8 cellular contexts compared by ENCODE assay signal in the genomic region with DNA sequence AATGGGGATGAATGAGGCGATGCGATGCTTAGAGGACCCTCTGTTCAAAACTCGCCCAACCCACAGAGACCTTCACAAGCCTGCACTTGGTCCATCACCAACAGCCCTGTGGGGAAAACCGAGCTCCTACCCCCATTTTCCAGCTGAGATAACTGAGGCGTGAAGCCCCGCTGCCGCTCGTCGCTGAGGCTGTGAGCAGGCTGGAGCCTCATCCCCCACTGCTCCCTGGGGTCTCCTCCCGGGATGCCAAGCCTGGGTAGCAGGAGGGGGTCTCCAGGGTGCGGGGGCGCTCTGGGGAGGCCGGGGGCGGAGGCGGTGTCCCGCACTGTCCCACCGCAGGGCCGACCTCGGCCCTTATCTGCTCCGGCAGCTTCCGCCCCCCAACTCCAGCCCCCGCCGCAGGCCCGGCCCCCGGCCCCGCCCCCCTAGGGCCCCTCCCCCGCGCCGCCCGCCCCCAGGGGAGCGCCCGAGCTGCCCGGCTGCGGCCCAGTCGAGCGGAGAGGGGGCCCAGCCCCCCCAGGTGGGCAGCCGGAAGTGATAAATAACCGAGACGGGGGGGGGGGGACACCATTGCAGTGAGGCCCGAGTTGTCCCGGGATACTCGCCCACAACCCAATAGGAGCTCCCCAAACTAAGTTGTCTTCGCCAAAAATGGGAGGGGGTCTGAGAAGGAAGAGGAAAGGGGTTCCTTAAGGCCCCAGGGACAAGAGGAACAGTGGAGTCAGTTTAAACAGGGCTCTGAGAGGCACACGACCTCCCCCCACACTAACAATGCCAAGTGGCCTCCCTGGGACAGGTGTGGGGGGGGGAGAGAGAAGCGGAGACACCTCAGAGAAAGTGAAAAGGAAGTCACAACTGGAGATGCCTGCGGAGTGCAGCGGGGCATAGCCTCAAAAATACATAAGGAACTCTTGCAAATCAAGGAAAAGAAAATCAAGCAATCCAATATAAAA. TPM values are rescaled to one million over a fixed set of nuclear protein-coding genes. Genes with fewer than 3 reads are reported as not detected.
DNase-seq lines count a peak whose midpoint lies in the region; TF ChIP-seq lines count a peak whose summit lies in the region.

No MANE protein-coding gene starts in this region.

- H3K4me3 ChIP-seq in HUES48 (ENCODE audit: low read depth, low read length) = peak overlapping the region; percentile 52
- peak overlapping the region; percentile 22 for H3K4me3 ChIP-seq in cardiac muscle cell
- peak overlapping the region; percentile 42 to 74 (median 54) for H3K4me3 ChIP-seq in sigmoid colon

- H3K4me3 Mint-ChIP-seq in activated T-helper 2 cell treated with anti-CD3 and anti-CD28 coated beads, Interferon-gamma antibody, Interleukin-2, Interleukin-4, amounts not matched to agents 10 μg/mL and 5 μg/mL and 100 μg/mL, durations not matched to agents 14 hours and 24 hours and 36 hours (ENCODE audit: low read depth) = peak overlapping the region; percentile 76

- TF ChIP-seq POLR2A in sigmoid colon (IDR thresholded peaks at IDR 0.05) = peak in 1 of 2 donors; percentile 15

- H3K36me3 ChIP-seq in HUES48 (ENCODE audit: control insufficient read depth, insufficient read depth, low read length) (no peaks in the 10 kb centered on the region), cardiac muscle cell (no peaks in the 10 kb centered on the region), sigmoid colon (no peaks in the 10 kb centered on the region)

- peaks cover 17% of the 10 kb centered on the region for H3K4me1 Mint-ChIP-seq in activated T-helper 2 cell treated with anti-CD3 and anti-CD28 coated beads, Interferon-gamma antibody, Interleukin-2, Interleukin-4, amounts not matched to agents 10 μg/mL and 5 μg/mL and 100 μg/mL, durations not matched to agents 14 hours and 24 hours and 36 hours (ENCODE audit: low read depth)

- no peaks in the 10 kb centered on the region for H3K9me3 Mint-ChIP-seq in activated T-helper 2 cell treated with anti-CD3 and anti-CD28 coated beads, Interferon-gamma antibody, Interleukin-2, Interleukin-4, amounts not matched to agents 10 μg/mL and 5 μg/mL and 100 μg/mL, durations not matched to agents 14 hours and 24 hours and 36 hours

- H3K9me3 ChIP-seq in HUES48 (ENCODE audit: control insufficient read depth, insufficient read depth, low read length) = no peaks in the 10 kb centered on the region
- H3K9me3 ChIP-seq in cardiac muscle cell (ENCODE audit: low read depth) = no peaks in the 10 kb centered on the region
- H3K9me3 ChIP-seq in sigmoid colon = no peaks in the 10 kb centered on the region

- 5 to 6% methylated on average over 46 to 47 of the region's 47 CpGs for WGBS in sigmoid colon, 2 donors

- peak overlapping the region; percentile 71 for H3K27ac Mint-ChIP-seq in activated T-helper 2 cell treated with anti-CD3 and anti-CD28 coated beads, Interferon-gamma antibody, Interleukin-2, Interleukin-4, amounts not matched to agents 10 μg/mL and 5 μg/mL and 100 μg/mL, durations not matched to agents 14 hours and 24 hours and 36 hours

- H3K27ac ChIP-seq in HUES48 (ENCODE audit: low read depth, low read length) (peak overlapping the region; percentile 76), cardiac muscle cell (peak overlapping the region; percentile 83), sigmoid colon (peak overlapping the region; percentile 51 to 77 (median 76))

- no peaks in the 10 kb centered on the region for H3K27me3 Mint-ChIP-seq in activated T-helper 2 cell treated with anti-CD3 and anti-CD28 coated beads, Interferon-gamma antibody, Interleukin-2, Interleukin-4, amounts not matched to agents 10 μg/mL and 5 μg/mL and 100 μg/mL, durations not matched to agents 14 hours and 24 hours and 36 hours (ENCODE audit: low read depth)

- H3K9ac ChIP-seq in HUES48 (ENCODE audit: low read depth, low read length) = peak overlapping the region; percentile 35

- peak; percentile 14 for DNase-seq in GF-D8 (lab: John Stamatoyannopoulos, UW)
- peak; percentile 85 for DNase-seq in GM20000 (ENCODE audit: low spot score)
- DNase-seq in activated T-helper 2 cell treated with anti-CD3 and anti-CD28 coated beads, Interferon-gamma antibody, Interleukin-2, Interleukin-4, amounts not matched to agents 10 μg/mL and 5 μg/mL and 100 μg/mL, durations not matched to agents 14 hours and 24 hours and 36 hours (ENCODE audit: low spot score) = no peak
- peak in 1 of 2 donors; percentile 24 for DNase-seq in cardiac muscle cell (ENCODE audit: low read depth in 1 of 2, low spot score in 1 of 2)
- DNase-seq in sigmoid colon = no peak
- no peak for DNase-seq in SKM-1 (lab: John Stamatoyannopoulos, UW; ENCODE audit: unreplicated experiment)
- DNase-seq in head of caudate nucleus = no peak

- TF ChIP-seq CTCF in GM20000 (IDR thresholded peaks at IDR 0.05; ENCODE audit: extremely low read depth, missing control alignments) (no peak), cardiac muscle cell (IDR thresholded peaks at IDR 0.05; ENCODE audit: low read depth, low read length) (no peak), sigmoid colon (IDR thresholded peaks at IDR 0.05) (no peak)

- TF ChIP-seq EP300 in sigmoid colon (IDR thresholded peaks at IDR 0.05) = no peak

- intact Hi-C loops in activated T-helper 2 cell treated with anti-CD3 and anti-CD28 coated beads, Interferon-gamma antibody, Interleukin-2, Interleukin-4, amounts not matched to agents 10 μg/mL and 5 μg/mL and 100 μg/mL, durations not matched to agents 14 hours and 24 hours and 36 hours (cut with micrococcal nuclease) = no loop called here
- intact Hi-C loops in sigmoid colon (cut with DNase I) (no loop called here), head of caudate nucleus (cut with DNase I) (no loop called here)

- H3K27me3 ChIP-seq in HUES48 (ENCODE audit: control insufficient read depth, insufficient read depth, low read length) (no peaks in the 10 kb centered on the region), cardiac muscle cell (no peaks in the 10 kb centered on the region), sigmoid colon (no peaks in the 10 kb centered on the region)

- H3K36me3 Mint-ChIP-seq in activated T-helper 2 cell treated with anti-CD3 and anti-CD28 coated beads, Interferon-gamma antibody, Interleukin-2, Interleukin-4, amounts not matched to agents 10 μg/mL and 5 μg/mL and 100 μg/mL, durations not matched to agents 14 hours and 24 hours and 36 hours (ENCODE audit: low read depth) = no peaks in the 10 kb centered on the region

- H3K4me1 ChIP-seq in HUES48 (ENCODE audit: control insufficient read depth, insufficient read depth, low read length) (peaks cover 27% of the 10 kb centered on the region), cardiac muscle cell (ENCODE audit: low read depth) (peaks cover 10% of the 10 kb centered on the region), sigmoid colon (peaks cover 0 to 18% (median 15%) of the 10 kb centered on the region in 4 donors)

RNA-seq across cellular contexts. Expression of gene SLC39A13, which starts 8.3 kb away (rescaled TPM):
- total RNA-seq in activated T-helper 2 cell treated with anti-CD3 and anti-CD28 coated beads, Interferon-gamma antibody, Interleukin-2, Interleukin-4, amounts not matched to agents 10 μg/mL and 5 μg/mL and 100 μg/mL, durations not matched to agents 14 hours and 24 hours and 36 hours = 12.5 and 15.2 TPM in 2 replicates
- 71.7 and 79.4 TPM in 2 replicates for total RNA-seq in cardiac muscle cell
- polyA plus RNA-seq in cardiac muscle cell = 80.8 and 86.6 TPM in 2 replicates
- total RNA-seq in sigmoid colon = 10 to 100 TPM; 38.2 to 87.5 (median 54.0) TPM
- polyA plus RNA-seq in sigmoid colon = 10 to 100 TPM in 2 of 3 donors, 1 to 10 TPM in 1; 4.6 to 29.8 (median 13.2) TPM

RNA-seq across cellular contexts. Expression of gene SPI1, which starts 21.8 kb away (rescaled TPM):
- total RNA-seq in activated T-helper 2 cell treated with anti-CD3 and anti-CD28 coated beads, Interferon-gamma antibody, Interleukin-2, Interleukin-4, amounts not matched to agents 10 μg/mL and 5 μg/mL and 100 μg/mL, durations not matched to agents 14 hours and 24 hours and 36 hours = 0.11 TPM in 1 of 2 replicates, not detected in the other
- total RNA-seq in cardiac muscle cell (not detected in 2 replicates), sigmoid colon (10 to 100 TPM; 10.5 to 19.7 (median 18.8) TPM)
- polyA plus RNA-seq in cardiac muscle cell (0.56 and 1.3 TPM in 2 replicates), sigmoid colon (10 to 100 TPM; 21.6 to 29.8 (median 27.1) TPM)

RNA-seq across cellular contexts. Expression of gene PSMC3, which starts 26.1 kb away (rescaled TPM):
- 214 and 219 TPM in 2 replicates for total RNA-seq in activated T-helper 2 cell treated with anti-CD3 and anti-CD28 coated beads, Interferon-gamma antibody, Interleukin-2, Interleukin-4, amounts not matched to agents 10 μg/mL and 5 μg/mL and 100 μg/mL, durations not matched to agents 14 hours and 24 hours and 36 hours
- total RNA-seq in cardiac muscle cell = 107 and 161 TPM in 2 replicates
- 161 and 236 TPM in 2 replicates for polyA plus RNA-seq in cardiac muscle cell
- total RNA-seq in sigmoid colon = 100 to 1,000 TPM; 104 to 202 (median 178) TPM
- 100 to 1,000 TPM; 117 to 151 (median 121) TPM for polyA plus RNA-seq in sigmoid colon

RNA-seq across cellular contexts. Expression of gene MYBPC3, which starts 47.6 kb away (rescaled TPM):
- not detected in 2 replicates for total RNA-seq in activated T-helper 2 cell treated with anti-CD3 and anti-CD28 coated beads, Interferon-gamma antibody, Interleukin-2, Interleukin-4, amounts not matched to agents 10 μg/mL and 5 μg/mL and 100 μg/mL, durations not matched to agents 14 hours and 24 hours and 36 hours
- total RNA-seq in cardiac muscle cell (489 and 605 TPM in 2 replicates), sigmoid colon (not detected)
- polyA plus RNA-seq in cardiac muscle cell (476 and 751 TPM in 2 replicates), sigmoid colon (1 to 10 TPM in 1 of 3 donors, under 1 TPM in 2; 0.29 to 1.4 (median 0.60) TPM)

RNA-seq across cellular contexts. Expression of gene RAPSN, which starts 48.8 kb away (rescaled TPM):
- 0.18 and 1.3 TPM in 2 replicates for total RNA-seq in activated T-helper 2 cell treated with anti-CD3 and anti-CD28 coated beads, Interferon-gamma antibody, Interleukin-2, Interleukin-4, amounts not matched to agents 10 μg/mL and 5 μg/mL and 100 μg/mL, durations not matched to agents 14 hours and 24 hours and 36 hours
- total RNA-seq in cardiac muscle cell = not detected in 2 replicates
- polyA plus RNA-seq in cardiac muscle cell = not detected in 2 replicates
- total RNA-seq in sigmoid colon = under 1 TPM in 3 of 4 donors, not detected in 1; 0.27 to 0.55 (median 0.36) TPM
- under 1 TPM in 1 of 3 donors, not detected in 2; 0.61 TPM for polyA plus RNA-seq in sigmoid colon

Comparison
In these comparisons a context has a peak if more than half of its experiments do, and no peak if none do; other contexts are left out.
1. DNase-seq: peak in GF-D8 (single experiment) and GM20000 (single experiment); none in activated T-helper 2 cell treated with anti-CD3 and anti-CD28 coated beads, Interferon-gamma antibody, Interleukin-2, Interleukin-4, amounts not matched to agents 10 μg/mL and 5 μg/mL and 100 μg/mL, durations not matched to agents 14 hours and 24 hours and 36 hours (single experiment), sigmoid colon (single experiment), SKM-1 (single experiment) and head of caudate nucleus (0 of 42).
2. RNA of gene SPI1, which starts 21.8 kb away (total RNA-seq): 10.5 to 19.7 TPM in sigmoid colon; 0.11 TPM in activated T-helper 2 cell treated with anti-CD3 and anti-CD28 coated beads, Interferon-gamma antibody, Interleukin-2, Interleukin-4, amounts not matched to agents 10 μg/mL and 5 μg/mL and 100 μg/mL, durations not matched to agents 14 hours and 24 hours and 36 hours and not detected in cardiac muscle cell; every median in the first group is over 10 times any median in the second.
3. Peak in every context shown above with its lines, with median percentiles within 50 percentile points of each other: H3K27ac ChIP-seq and H3K4me3 ChIP-seq.